ENCODE assay signal across 11 cellular contexts in genomic region chr14:104770851-104771272, GRCh38. TPM values are rescaled to one million over a fixed set of nuclear protein-coding genes. Genes with fewer than 3 reads are reported as not detected.
DNase-seq lines count a peak whose midpoint lies in the region; ATAC-seq, FAIRE-seq and TF ChIP-seq lines count a peak whose summit lies in the region.
"Had no signal": no experiment of that assay in that cellular context is flagged by ENCODE, and none has a peak within 500 bp of the region (broad histone marks: within the 10 kb centered on the region; RNA-seq: fewer than 3 reads in every experiment).

No MANE protein-coding gene starts in this region.

- H3K4me2 ChIP-seq in mammary epithelial cell (ENCODE audit: insufficient read depth, low read depth, low read length) = no peak overlapping the region

- H3K9ac ChIP-seq in mammary epithelial cell (ENCODE audit: insufficient read depth, low read length) = no peak overlapping the region

- intact Hi-C loops in mammary epithelial cell (cut with micrococcal nuclease) = no loop called here

- dilution Hi-C loops in mammary epithelial cell (cut with HindIII; ENCODE audit: low sequenced_read_pairs) = loop anchor here (5.0 to 10.0 kb wide), 5 partner anchors 34 to 354 kb away; no protein-coding TSS in a partner anchor

- H3K4me3 Mint-ChIP-seq in nephron = no peak overlapping the region
- H3K4me3 Mint-ChIP-seq: activated naive CD4-positive, alpha-beta T cell treated with anti-CD3 and anti-CD28 coated beads, Interleukin-2, amount 50 U/mL, for 24 hours; immature natural killer cell had no signal

- peaks cover 8% of the 10 kb centered on the region for H3K36me3 ChIP-seq in mammary epithelial cell (ENCODE audit: insufficient read depth, low read length)

- CTCF ChIA-PET in mammary epithelial cell (lab: Charles Lee; ENCODE audit: low non-redundant PET) = interaction anchor here (0.6 to 1.0 kb wide), 2 partner anchors 17 to 93 kb away, joined by 3 to 4 read pairs; no protein-coding TSS in a partner anchor

- in situ Hi-C loops in mammary epithelial cell (cut with MboI; ENCODE audit: low sequenced_read_pairs in 2 of 2) = loop anchor here in 1 of 2 donors (5.0 kb wide), 1 partner anchor 51 kb away; no protein-coding TSS in a partner anchor

- no peaks in the 10 kb centered on the region for H3K79me2 ChIP-seq in mammary epithelial cell (ENCODE audit: insufficient read depth, low read length)

- H3K36me3 Mint-ChIP-seq in nephron (ENCODE audit: low read depth) = peaks cover 47% of the 10 kb centered on the region

- no peak overlapping the region for H3K27ac Mint-ChIP-seq in nephron
- H3K27ac Mint-ChIP-seq: activated naive CD4-positive, alpha-beta T cell treated with anti-CD3 and anti-CD28 coated beads, Interleukin-2, amount 50 U/mL, for 24 hours had no signal

- H3K27me3 Mint-ChIP-seq in nephron (ENCODE audit: low read depth) = no peaks in the 10 kb centered on the region
- H3K27me3 Mint-ChIP-seq: activated naive CD4-positive, alpha-beta T cell treated with anti-CD3 and anti-CD28 coated beads, Interleukin-2, amount 50 U/mL, for 24 hours had no signal

- DNase-seq in D721Med (ENCODE audit: insufficient read length, low spot score) (no peak), HTR-8/SVneo (ENCODE audit: insufficient read length, low spot score) (no peak), mammary epithelial cell (no peak), left lobe of liver (ENCODE audit: low spot score) (no peak), NCI-H1930 (lab: John Stamatoyannopoulos, UW) (no peak), Kasumi-1 (lab: John Stamatoyannopoulos, UW) (no peak)
- DNase-seq: immature natural killer cell, RPMI8226 had no signal

- peaks cover 4% of the 10 kb centered on the region for H3K4me1 ChIP-seq in mammary epithelial cell (ENCODE audit: insufficient read depth, low read length)

- WGBS in mammary epithelial cell (ENCODE audit: low coverage, missing lambda C conversion rate) = 98% methylated on average over 5 of the region's 5 CpGs

- TF ChIP-seq CTCF in D721Med (IDR thresholded peaks at IDR 0.05; ENCODE audit: insufficient read depth, missing control alignments) (peak; percentile 12), mammary epithelial cell (conservative IDR thresholded peaks at IDR 0.05 in 1 of 2, IDR thresholded peaks at IDR 0.05 in 1 of 2; ENCODE audit: extremely low read depth in 1 of 2, insufficient read depth in 1 of 2, low read depth in 1 of 2, low read length in 2 of 2) (peak; percentile 59 to 73), nephron (IDR thresholded peaks at IDR 0.05; ENCODE audit: unreplicated experiment in 3 of 3) (peak; percentile 22 to 48 (median 42))

- peaks cover 8% of the 10 kb centered on the region for H3K4me1 Mint-ChIP-seq in nephron
- H3K4me1 Mint-ChIP-seq: activated naive CD4-positive, alpha-beta T cell treated with anti-CD3 and anti-CD28 coated beads, Interleukin-2, amount 50 U/mL, for 24 hours had no signal

- no peaks in the 10 kb centered on the region for H3K9me3 Mint-ChIP-seq in nephron
- H3K9me3 Mint-ChIP-seq: activated naive CD4-positive, alpha-beta T cell treated with anti-CD3 and anti-CD28 coated beads, Interleukin-2, amount 50 U/mL, for 24 hours; immature natural killer cell had no signal

- ATAC-seq in left lobe of liver (no peak), esophagus mucosa (no peak)

- no peaks in the 10 kb centered on the region for H4K20me1 ChIP-seq in mammary epithelial cell (ENCODE audit: insufficient read depth, low read length)

- BruUV-seq in mammary epithelial cell (replicated peaks; lab: Mats Ljungman, UMichigan) = no TSS peak

- FAIRE-seq in D721Med (lab: Jason Lieb, UNC) = no peak
- FAIRE-seq in HTR-8/SVneo (lab: Jason Lieb, UNC) = peak; percentile 4

- H3K27ac ChIP-seq in mammary epithelial cell (ENCODE audit: insufficient read depth, low read depth, low read length) = no peak overlapping the region

- no peak overlapping the region for H3K4me3 ChIP-seq in mammary epithelial cell (replicated peaks in 1 of 3; ENCODE audit: insufficient read depth in 1 of 3, low read depth in 2 of 3, low read length in 3 of 3)

- H2AFZ ChIP-seq in mammary epithelial cell (ENCODE audit: low read depth, low read length) = no peak overlapping the region

- H3K27me3 ChIP-seq in mammary epithelial cell (ENCODE audit: insufficient read depth, low read length) = no peaks in the 10 kb centered on the region

- H3K9me3 ChIP-seq in mammary epithelial cell (replicated peaks; ENCODE audit: insufficient read depth, low read length) = no peaks in the 10 kb centered on the region

RNA-seq across cellular contexts. Expression of gene SIVA1, which starts 17.9 kb away (rescaled TPM):
- total RNA-seq in mammary epithelial cell (10 to 100 TPM; 43.3 to 56.1 TPM), left lobe of liver (50.3 TPM), esophagus mucosa (51.6 TPM)
- 98.6 TPM for polyA plus RNA-seq in mammary epithelial cell
- polyA minus RNA-seq in mammary epithelial cell = 12.2 TPM

RNA-seq across cellular contexts. Expression of gene AKT1, which starts 24.7 kb away (rescaled TPM):
- total RNA-seq in mammary epithelial cell = 100 to 1,000 TPM; 116 to 125 TPM
- polyA plus RNA-seq in mammary epithelial cell = 124 TPM
- 153 TPM for polyA minus RNA-seq in mammary epithelial cell
- 90.1 TPM for total RNA-seq in left lobe of liver
- total RNA-seq in esophagus mucosa = 57.3 TPM

RNA-seq across cellular contexts. Expression of gene ZBTB42, which starts 30.0 kb away (rescaled TPM):
- total RNA-seq in mammary epithelial cell (1 to 10 TPM; 1.9 to 2.2 TPM), left lobe of liver (4.9 TPM), esophagus mucosa (6.4 TPM)
- 1.2 TPM for polyA plus RNA-seq in mammary epithelial cell
- 0.41 TPM for polyA minus RNA-seq in mammary epithelial cell

RNA-seq across cellular contexts. Expression of gene ADSS1, which starts 46.8 kb away (rescaled TPM):
- total RNA-seq in mammary epithelial cell (1 to 10 TPM; 1.5 to 3.8 TPM), left lobe of liver (51.9 TPM), esophagus mucosa (5.7 TPM)
- 0.56 TPM for polyA plus RNA-seq in mammary epithelial cell
- not detected for polyA minus RNA-seq in mammary epithelial cell

Comparison
In these comparisons a context has a peak if more than half of its experiments do, and no peak if none do; other contexts are left out.
1. CTCF ChIP-seq: peak in every context shown above with its lines; median percentile 66 in mammary epithelial cell; 42 in nephron; 12 in D721Med.